Comparison of ENCODE assay signal across 9 cellular contexts in the genomic region with DNA sequence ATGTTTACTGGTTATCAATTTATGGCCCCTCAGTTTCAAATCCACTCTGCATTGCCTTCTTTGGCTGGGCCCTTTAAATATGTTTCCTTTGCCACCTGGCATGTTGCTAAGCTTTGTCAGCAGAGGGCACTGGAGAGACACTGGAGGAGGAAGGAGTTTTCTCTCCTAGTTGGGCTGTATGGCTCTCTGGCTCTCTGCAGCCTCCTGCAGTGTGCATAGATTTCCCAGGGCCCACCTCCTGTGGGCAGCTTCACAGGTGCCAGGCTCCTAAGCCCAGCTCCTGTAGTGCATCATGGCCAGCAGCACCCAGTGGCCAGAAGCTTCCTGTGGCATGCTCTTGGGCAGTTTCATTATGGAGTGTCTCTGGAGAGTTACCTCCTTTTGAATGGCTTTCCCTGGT. TPM values are rescaled to one million over a fixed set of nuclear protein-coding genes. Genes with fewer than 3 reads are reported as not detected.
DNase-seq lines count a peak whose midpoint lies in the region; ATAC-seq and TF ChIP-seq lines count a peak whose summit lies in the region.
"Had no signal": no experiment of that assay in that cellular context is flagged by ENCODE, and none has a peak within 500 bp of the region (broad histone marks: within the 10 kb centered on the region; RNA-seq: fewer than 3 reads in every experiment).

No MANE protein-coding gene starts in this region.

- intact Hi-C loops in dorsolateral prefrontal cortex (cut with DNase I) (loop anchor here (2.0 to 10.0 kb wide), 4 partner anchors 424 to 711 kb away; partner anchors contain the start of gene PLPPR1 (in 1 of the 2)), mucosa of descending colon (cut with DNase I, micrococcal nuclease) (no loop called here)

- DNase-seq in AML-193 (lab: John Stamatoyannopoulos, UW) (peak; percentile 35 to 63), NCI-H1694 treated with DMSO at 0.1 percent for 48 hours (lab: John Stamatoyannopoulos, UW) (peak; percentile 67), SKM-1 treated with dmso at 0.1 percent for 144 hours (lab: John Stamatoyannopoulos, UW; ENCODE audit: unreplicated experiment) (peak; percentile 9), dorsolateral prefrontal cortex (peak in 3 of 10 donors; percentile 29 to 59 (median 48)), mucosa of descending colon (peak in 2 of 3 donors; percentile 35 to 67)

- H3K27me3 ChIP-seq in dorsolateral prefrontal cortex: no peaks in the 10 kb centered on the region

- peaks cover 4% of the 10 kb centered on the region for H3K4me1 ChIP-seq in mucosa of descending colon (ENCODE audit: low read depth)

- TF ChIP-seq CTCF in dorsolateral prefrontal cortex (IDR thresholded peaks at IDR 0.05 in 54 of 56, conservative IDR thresholded peaks at IDR 0.05 in 2 of 56; ENCODE audit: low read depth in 1 of 56, partially characterized antibody in 56 of 56): peak; percentile 28 to 73 (median 61)
- TF ChIP-seq CTCF in mucosa of descending colon (IDR thresholded peaks at IDR 0.05): peak; percentile 27

- H3K27ac ChIP-seq in dorsolateral prefrontal cortex: no peak overlapping the region

- H3K36me3 ChIP-seq in mucosa of descending colon (ENCODE audit: low read depth): no peaks in the 10 kb centered on the region

- H3K4me3 ChIP-seq in dorsolateral prefrontal cortex (no peak overlapping the region), mucosa of descending colon (no peak overlapping the region)

- ATAC-seq in GM18502 (IDR thresholded peaks at IDR 0.05; ENCODE audit: poor library complexity, unreplicated experiment) (peak; percentile 72), HG02870 (IDR thresholded peaks at IDR 0.05; ENCODE audit: unreplicated experiment) (peak; percentile 52), mucosa of descending colon (peak; percentile 73), HG03095 (IDR thresholded peaks at IDR 0.05; ENCODE audit: unreplicated experiment) (no peak)

- no peaks in the 10 kb centered on the region for H3K9me3 ChIP-seq in mucosa of descending colon

RNA-seq across cellular contexts. Expression of gene CAVIN4, which starts 23.3 kb away (rescaled TPM):
- 1 to 10 TPM; 2.1 to 7.0 (median 4.3) TPM for total RNA-seq in dorsolateral prefrontal cortex
- total RNA-seq in mucosa of descending colon: under 1 TPM in 2 of 3 donors, not detected in 1; 0.14 to 0.82 TPM
- total RNA-seq: mononuclear cell had no signal

Comparison
In these comparisons a context has a peak if more than half of its experiments do, and no peak if none do; other contexts are left out.
1. intact Hi-C loops: an anchor here in dorsolateral prefrontal cortex (2.0 to 10.0 kb wide); none called in mucosa of descending colon.